In genomic region chr17:41647038-41647813, GRCh38 we compare ENCODE assay signal across 10 cellular contexts. TPM values are rescaled to one million over a fixed set of nuclear protein-coding genes. Genes with fewer than 3 reads are reported as not detected.
A peak's percentile ranks its signal among the peaks of the same experiment; 100 is the strongest.
DNase-seq lines count a peak whose midpoint lies in the region; ATAC-seq, FAIRE-seq and TF ChIP-seq lines count a peak whose summit lies in the region.
"Had no signal": no experiment of that assay in that cellular context is flagged by ENCODE, and none has a peak within 500 bp of the region (broad histone marks: within the 10 kb centered on the region; RNA-seq: fewer than 3 reads in every experiment).

No MANE protein-coding gene starts in this region.

- H3K4me3 ChIP-seq in SK-N-SH (ENCODE audit: low read depth in 2 of 2, low read length in 1 of 2) (no peak overlapping the region), PC-3 (ENCODE audit: low read length) (peak overlapping the region; percentile 72; the same call in 1 of the 2 replicates), smooth muscle cell (no peak overlapping the region), upper lobe of right lung (no peak overlapping the region)

- no peaks in the 10 kb centered on the region for H3F3A ChIP-seq in SK-N-SH (replicated peaks; ENCODE audit: insufficient read depth)
- H3F3A ChIP-seq in PC-3 (ENCODE audit: low read length, unreplicated experiment): no peaks in the 10 kb centered on the region
- no peaks in the 10 kb centered on the region for H3F3A ChIP-seq in smooth muscle cell (ENCODE audit: low read depth)

- no peak for ATAC-seq in SK-N-SH treated with all-trans-retinoic acid at 6 μM for 48 hours
- ATAC-seq in PC-3: no peak
- no peak for ATAC-seq in GM18870 (IDR thresholded peaks at IDR 0.05; ENCODE audit: unreplicated experiment)
- ATAC-seq in upper lobe of right lung: no peak

- TF ChIP-seq RAD21 in SK-N-SH (IDR thresholded peaks at IDR 0.05; ENCODE audit: low read length): no peak

- POLR2A ChIA-PET in SK-N-SH (lab: Yijun Ruan, JAX) (interaction anchor here (1.3 kb wide), 1 partner anchor 26 kb away, joined by 3 read pairs; no protein-coding TSS in a partner anchor), PC-3 (lab: Charles Lee; ENCODE audit: unreplicated experiment) (no interaction called here)

- no TSS peak for BruUV-seq in PC-3 (replicated peaks; lab: Mats Ljungman, UMichigan)

- no peak for TF ChIP-seq EP300 in SK-N-SH (IDR thresholded peaks at IDR 0.05; ENCODE audit: borderline replicate concordance in 1 of 2, low read depth in 1 of 2, low read length in 1 of 2)

- DNase-seq in SK-N-SH: no peak
- no peak for DNase-seq in PC-3
- no peak for DNase-seq in epithelial cell of prostate (ENCODE audit: low read depth, low spot score)
- DNase-seq in smooth muscle cell (lab: John Stamatoyannopoulos, UW; ENCODE audit: unreplicated experiment): no peak
- no peak for DNase-seq in HTR-8/SVneo (ENCODE audit: insufficient read length, low spot score)
- DNase-seq in upper lobe of right lung: no peak

- TF ChIP-seq CTCF in SK-N-SH (IDR thresholded peaks at IDR 0.05) (no peak), PC-3 (conservative IDR thresholded peaks at IDR 0.05; ENCODE audit: low read depth, low read length) (no peak), smooth muscle cell (IDR thresholded peaks at IDR 0.05; ENCODE audit: borderline replicate concordance, insufficient read depth, poor library complexity, severe bottlenecking) (no peak), upper lobe of right lung (IDR thresholded peaks at IDR 0.05) (no peak)

- no peaks in the 10 kb centered on the region for H3K9me3 ChIP-seq in SK-N-SH
- H3K9me3 ChIP-seq in PC-3 (ENCODE audit: low read length): no peaks in the 10 kb centered on the region
- H3K9me3 ChIP-seq in smooth muscle cell (replicated peaks; ENCODE audit: low read depth): no peaks in the 10 kb centered on the region
- no peaks in the 10 kb centered on the region for H3K9me3 ChIP-seq in upper lobe of right lung
- H3K9me3 ChIP-seq: ovary, upper lobe of left lung had no signal

- H3K4me1 ChIP-seq in SK-N-SH (ENCODE audit: control insufficient read depth in 1 of 2, insufficient read depth in 2 of 2, low read depth in 1 of 2, low read length in 1 of 2) (peaks cover 0 to 15% of the 10 kb centered on the region in 2 experiments; a peak in 1 of 4 replicates), PC-3 (ENCODE audit: insufficient read depth, low read length) (peaks cover 6% of the 10 kb centered on the region), smooth muscle cell (ENCODE audit: low read depth) (no peaks in the 10 kb centered on the region), upper lobe of right lung (peaks cover 14% of the 10 kb centered on the region)

- H4K20me1 ChIP-seq in SK-N-SH (ENCODE audit: insufficient read depth) (no peaks in the 10 kb centered on the region), PC-3 (ENCODE audit: low read length) (no peaks in the 10 kb centered on the region), smooth muscle cell (ENCODE audit: low read depth) (no peaks in the 10 kb centered on the region)

- intact Hi-C loops in PC-3 (cut with micrococcal nuclease): loop anchor here (10.0 kb wide), 1 partner anchor 242 kb away; no protein-coding TSS in a partner anchor
- intact Hi-C loops in upper lobe of right lung (cut with DNase I): loop anchor here (5.0 kb wide), 1 partner anchor 100 kb away; no protein-coding TSS in a partner anchor

- 92% methylated on average over 10 of the region's 15 CpGs for WGBS in SK-N-SH (ENCODE audit: low lambda C conversion rate)
- WGBS in smooth muscle cell (ENCODE audit: low lambda C conversion rate): 81% methylated on average over 15 of the region's 15 CpGs

- H3K27ac ChIP-seq in SK-N-SH (ENCODE audit: low read depth in 2 of 2, low read length in 1 of 2): no peak overlapping the region
- 0 out of 2 replicates have a peak overlapping the region, but pooled peaks have one; percentile 2 for H3K27ac ChIP-seq in PC-3 (ENCODE audit: low read length)
- H3K27ac ChIP-seq in epithelial cell of prostate: peak overlapping the region; percentile 100
- no peak overlapping the region for H3K27ac ChIP-seq in smooth muscle cell (ENCODE audit: low read depth)
- no peak overlapping the region for H3K27ac ChIP-seq in upper lobe of right lung
- H3K27ac ChIP-seq: ovary had no signal

- FAIRE-seq in HTR-8/SVneo (lab: Jason Lieb, UNC): no peak

- H3K36me3 ChIP-seq in SK-N-SH (replicated peaks in 1 of 2; ENCODE audit: control insufficient read depth in 1 of 2, insufficient read depth in 2 of 2, low read length in 1 of 2) (no peaks in the 10 kb centered on the region), PC-3 (ENCODE audit: low read depth, low read length) (no peaks in the 10 kb centered on the region), smooth muscle cell (ENCODE audit: low read depth) (no peaks in the 10 kb centered on the region), upper lobe of right lung (no peaks in the 10 kb centered on the region)
- H3K36me3 ChIP-seq: ovary, upper lobe of left lung had no signal

- H2AFZ ChIP-seq in SK-N-SH (ENCODE audit: low read depth): peak overlapping the region; percentile 59; the same call in 1 of the 2 replicates
- peak overlapping the region; percentile 90 for H2AFZ ChIP-seq in PC-3 (ENCODE audit: low read length)
- no peak overlapping the region for H2AFZ ChIP-seq in smooth muscle cell (ENCODE audit: low read depth)

- no peaks in the 10 kb centered on the region for H3K27me3 ChIP-seq in SK-N-SH (ENCODE audit: insufficient read depth)
- H3K27me3 ChIP-seq in PC-3 (ENCODE audit: low read length): no peaks in the 10 kb centered on the region
- no peaks in the 10 kb centered on the region for H3K27me3 ChIP-seq in smooth muscle cell (ENCODE audit: low read depth)
- no peaks in the 10 kb centered on the region for H3K27me3 ChIP-seq in upper lobe of right lung
- H3K27me3 ChIP-seq: ovary, upper lobe of left lung had no signal

- CTCF ChIA-PET in SK-N-SH (lab: Yijun Ruan, JAX): interaction anchor here (0.6 to 20.6 kb wide), 35 partner anchors 9 to 844 kb away, joined by 3 to 646 read pairs (median 11); partner anchors contain the start of genes KRT14, KRT15, KRT17 and KRT9
- CTCF ChIA-PET in PC-3 (lab: Charles Lee): no interaction called here

- H3K9me2 ChIP-seq in SK-N-SH (no peaks in the 10 kb centered on the region), PC-3 (replicated peaks; ENCODE audit: low read length) (no peaks in the 10 kb centered on the region)

- H3K4me2 ChIP-seq in SK-N-SH: no peak overlapping the region; the same call in 1 of the 2 replicates
- peak overlapping the region; percentile 96 for H3K4me2 ChIP-seq in PC-3 (ENCODE audit: low read length)
- peak overlapping the region; percentile 86 for H3K4me2 ChIP-seq in smooth muscle cell

- H3K9ac ChIP-seq in SK-N-SH (no peak overlapping the region), PC-3 (ENCODE audit: low read length) (0 out of 2 replicates have a peak overlapping the region, but pooled peaks have one; percentile 79), smooth muscle cell (ENCODE audit: low read depth) (no peak overlapping the region)

- no peaks in the 10 kb centered on the region for H3K79me2 ChIP-seq in SK-N-SH (ENCODE audit: insufficient read depth)
- no peaks in the 10 kb centered on the region for H3K79me2 ChIP-seq in PC-3 (ENCODE audit: low read length)
- H3K79me2 ChIP-seq in smooth muscle cell (ENCODE audit: low read depth): no peaks in the 10 kb centered on the region

TF ChIP-seq in SK-N-SH, 30 proteins besides CTCF, POLR2A, EP300 and RAD21:
- TF ChIP-seq NRF1 (IDR thresholded peaks at IDR 0.05; ENCODE audit: low read depth, low read length): no peak

TF ChIP-seq in SK-N-SH treated with all-trans-retinoic acid at 6 μM for 48 hours, 23 proteins besides CTCF, POLR2A, EP300 and RAD21:
- TF ChIP-seq ZNF8 (CRISPR knock-in tag; IDR thresholded peaks at IDR 0.05): no peak
- no peak for TF ChIP-seq CREB5 (CRISPR knock-in tag; IDR thresholded peaks at IDR 0.05; ENCODE audit: low read depth)
- no peak for TF ChIP-seq ZFP3 (CRISPR knock-in tag; IDR thresholded peaks at IDR 0.05)
- no peak for TF ChIP-seq GLIS3 (CRISPR knock-in tag; IDR thresholded peaks at IDR 0.05)
- no peak for TF ChIP-seq ISL1 (CRISPR knock-in tag; IDR thresholded peaks at IDR 0.05)
- no peak for TF ChIP-seq ZC3H10 (CRISPR knock-in tag; IDR thresholded peaks at IDR 0.05)
TF ChIP-seq in SK-N-SH treated with all-trans-retinoic acid at 6 μM for 48 hours: peak in this region for 0.

RNA-seq across cellular contexts. Expression of gene KRT17, which starts 22.9 kb away (rescaled TPM):
- 0.19 and 0.39 TPM in 2 replicates for polyA plus RNA-seq in SK-N-SH (2012; rRNA removed)
- polyA plus RNA-seq in SK-N-SH (2012; cell fraction: cytosol; rRNA removed): 0.13 and 0.14 TPM in 2 replicates
- polyA plus RNA-seq in SK-N-SH (2012; cell fraction: nucleus; rRNA removed): 0.23 TPM in 1 of 2 replicates, not detected in the other
- total RNA-seq in PC-3 (2014; rRNA removed): 92.1 and 115 TPM in 2 replicates
- total RNA-seq in smooth muscle cell: 1,301 and 1,591 TPM in 2 replicates
- 869 and 2,544 TPM in 2 replicates for polyA plus RNA-seq in smooth muscle cell
- total RNA-seq in upper lobe of right lung: 5.9 TPM

RNA-seq across cellular contexts. Expression of gene KRT16, which starts 34.7 kb away (rescaled TPM):
- polyA plus RNA-seq in SK-N-SH (2012; rRNA removed): not detected in 2 replicates
- not detected in 2 replicates for polyA plus RNA-seq in SK-N-SH (2012; cell fraction: cytosol; rRNA removed)
- not detected in 2 replicates for polyA plus RNA-seq in SK-N-SH (2012; cell fraction: nucleus; rRNA removed)
- total RNA-seq in PC-3 (2014; rRNA removed): 42.6 and 53.1 TPM in 2 replicates
- 404 and 521 TPM in 2 replicates for total RNA-seq in smooth muscle cell
- polyA plus RNA-seq in smooth muscle cell: 304 and 399 TPM in 2 replicates
- total RNA-seq in upper lobe of right lung: not detected
- total RNA-seq: upper lobe of left lung had no signal
- polyA plus RNA-seq: ovary had no signal

RNA-seq across cellular contexts. Expression of gene EIF1, which starts 41.5 kb away (rescaled TPM):
- polyA plus RNA-seq in SK-N-SH (2012; rRNA removed): 300 and 336 TPM in 2 replicates
- 360 and 565 TPM in 2 replicates for polyA plus RNA-seq in SK-N-SH (2012; cell fraction: cytosol; rRNA removed)
- 300 and 460 TPM in 2 replicates for polyA plus RNA-seq in SK-N-SH (2012; cell fraction: nucleus; rRNA removed)
- 88.7 and 95.9 TPM in 2 replicates for total RNA-seq in PC-3 (2014; rRNA removed)
- total RNA-seq in smooth muscle cell: 300 and 360 TPM in 2 replicates
- 1,301 and 1,372 TPM in 2 replicates for polyA plus RNA-seq in smooth muscle cell
- total RNA-seq in upper lobe of right lung: 974 TPM

Comparison
In these comparisons a context has a peak if more than half of its experiments do, and no peak if none do; other contexts are left out.
1. H3K27ac ChIP-seq: peak in PC-3 (single experiment) and epithelial cell of prostate (single experiment); none in SK-N-SH (0 of 2), smooth muscle cell (single experiment) and upper lobe of right lung (single experiment).
2. RNA of gene KRT17, which starts 22.9 kb away (total RNA-seq): 1,301 to 1,591 TPM in smooth muscle cell; 92.1 to 115 TPM in PC-3 and 5.9 TPM in upper lobe of right lung (single experiment); every median in the first group is over 10 times any median in the second.
3. RNA of gene KRT16, which starts 34.7 kb away (total RNA-seq): 404 to 521 TPM in smooth muscle cell and 42.6 to 53.1 TPM in PC-3; not detected in upper lobe of right lung (single experiment); every median in the first group is over 10 times any median in the second.